ENCODE assay signal across 27 cellular contexts in genomic region chr13:27660511-27660910, GRCh38.
"Had no signal": no experiment of that assay in that cellular context is flagged by ENCODE, and none has a peak within 500 bp of the region (broad histone marks: within the 10 kb centered on the region; RNA-seq: fewer than 3 reads in every experiment).

No MANE protein-coding gene starts in this region.

- H3K4me3 Mint-ChIP-seq: activated CD4-positive, alpha-beta T cell treated with anti-CD3 and anti-CD28 coated beads for 36 hours; activated naive CD8-positive, alpha-beta T cell treated with anti-CD3 and anti-CD28 coated beads, Interleukin-2, amount 10 ng/mL, durations not matched to agents 7 days and 5 days; activated T-cell treated with anti-CD3 and anti-CD28 coated beads, Interleukin-2, amount 50 U/mL, for 4 hours; immature natural killer cell; mesothelial cell of epicardium; naive thymus-derived CD8-positive, alpha-beta T cell; WTC11 had no signal

- H3K27ac ChIP-seq: foreskin keratinocyte, hepatocyte, left ventricle myocardium inferior, testis, uterus had no signal

- H3K9me3 Mint-ChIP-seq: activated naive CD8-positive, alpha-beta T cell treated with anti-CD3 and anti-CD28 coated beads, Interleukin-2, amount 10 ng/mL, durations not matched to agents 7 days and 5 days; activated T-cell treated with anti-CD3 and anti-CD28 coated beads, Interleukin-2, amount 50 U/mL, for 4 hours; immature natural killer cell; mesothelial cell of epicardium; naive thymus-derived CD8-positive, alpha-beta T cell; WTC11 had no signal

- H3K27me3 Mint-ChIP-seq: activated CD4-positive, alpha-beta T cell treated with anti-CD3 and anti-CD28 coated beads for 36 hours; activated naive CD8-positive, alpha-beta T cell treated with anti-CD3 and anti-CD28 coated beads, Interleukin-2, amount 10 ng/mL, durations not matched to agents 7 days and 5 days; naive thymus-derived CD8-positive, alpha-beta T cell; progenitor cell of endocrine pancreas had no signal

- H3K4me1 Mint-ChIP-seq: activated CD4-positive, alpha-beta T cell treated with anti-CD3 and anti-CD28 coated beads for 36 hours had no signal

- ATAC-seq: activated CD4-positive, alpha-beta T cell treated with anti-CD3 and anti-CD28 coated beads for 36 hours; activated T-cell treated with anti-CD3 and anti-CD28 coated beads, Interleukin-2, amount 50 U/mL, for 4 hours; foreskin keratinocyte; naive thymus-derived CD8-positive, alpha-beta T cell; WTC11 had no signal

- H3K27me3 ChIP-seq: cardiac muscle cell, foreskin keratinocyte, hepatocyte, testis, uterus had no signal

- H3K27ac Mint-ChIP-seq: activated CD4-positive, alpha-beta T cell treated with anti-CD3 and anti-CD28 coated beads for 36 hours; activated naive CD8-positive, alpha-beta T cell treated with anti-CD3 and anti-CD28 coated beads, Interleukin-2, amount 10 ng/mL, durations not matched to agents 7 days and 5 days; mesothelial cell of epicardium; progenitor cell of endocrine pancreas; WTC11 had no signal

- H3K9me3 ChIP-seq: left ventricle myocardium inferior, testis, uterus had no signal

- DNase-seq: activated CD4-positive, alpha-beta T cell treated with anti-CD3 and anti-CD28 coated beads for 36 hours; activated CD4-positive, alpha-beta T cell treated with anti-CD3 and anti-CD28 coated beads, Interleukin-2, amount 50 U/mL, for 4 hours; activated CD8-positive, alpha-beta memory T cell treated with anti-CD3 and anti-CD28 coated beads, Interleukin-2, amount 50 U/mL, for 48 hours; activated naive CD4-positive, alpha-beta T cell treated with Interleukin-2 at 50 U/mL for 16 hours; activated naive CD8-positive, alpha-beta T cell treated with anti-CD3 and anti-CD28 coated beads, Interleukin-2, amount 10 ng/mL, durations not matched to agents 7 days and 5 days; activated T-cell treated with anti-CD3 and anti-CD28 coated beads, Interleukin-2, amount 50 U/mL, for 4 hours; amygdala; dermis blood vessel endothelial cell; effector memory CD4-positive, alpha-beta T cell; foreskin keratinocyte; immature natural killer cell; kidney glomerular epithelial cell; left ventricle myocardium inferior; naive thymus-derived CD8-positive, alpha-beta T cell; retina; stimulated activated CD4-positive, alpha-beta T cell treated with anti-CD3 and anti-CD28 coated beads, Interleukin-2, amount 100 ng/mL, for 48 hours; stimulated activated CD8-positive, alpha-beta memory T cell treated with anti-CD3 and anti-CD28 coated beads, Interleukin-4, amount 100 ng/mL, for 48 hours; stimulated activated naive CD4-positive, alpha-beta T cell; T-helper 9 cell; testis; trophoblast cell; uterus had no signal
